25 cellular contexts compared by ENCODE assay signal in the genomic region with DNA sequence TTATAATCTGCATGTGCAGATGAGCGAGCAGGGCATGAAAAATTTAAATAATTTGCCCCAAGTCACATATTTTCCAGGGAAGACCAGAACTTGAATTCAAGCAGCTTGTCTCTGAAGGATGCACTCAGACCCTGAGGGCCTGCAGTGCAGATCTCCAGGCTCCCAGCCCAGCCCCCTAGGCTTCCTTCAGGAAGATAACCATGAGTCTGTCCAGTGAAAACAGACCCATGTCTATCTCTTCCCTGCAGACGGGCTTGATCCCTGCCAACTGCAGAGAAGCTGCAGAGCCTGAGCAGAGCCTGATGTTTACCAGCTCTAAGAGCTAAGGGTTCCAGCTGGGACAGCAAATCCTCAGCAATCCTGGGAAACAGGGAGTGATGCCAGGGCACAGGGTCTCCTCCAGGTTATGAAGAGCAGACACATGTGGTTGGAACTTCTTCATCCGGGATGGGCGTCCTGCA. TPM values are rescaled to one million over a fixed set of nuclear protein-coding genes. Genes with fewer than 3 reads are reported as not detected.
A peak's percentile ranks its signal among the peaks of the same experiment; 100 is the strongest.
DNase-seq lines count a peak whose midpoint lies in the region; ATAC-seq, FAIRE-seq and TF ChIP-seq lines count a peak whose summit lies in the region.
"Had no signal": no experiment of that assay in that cellular context is flagged by ENCODE, and none has a peak within 500 bp of the region (broad histone marks: within the 10 kb centered on the region; RNA-seq: fewer than 3 reads in every experiment).

No MANE protein-coding gene starts in this region.

- no peaks in the 10 kb centered on the region for H3K9me3 ChIP-seq in lower lobe of right lung
- H3K9me3 ChIP-seq: BLaER1, SJCRH30 had no signal

- no peaks in the 10 kb centered on the region for H3K4me1 Mint-ChIP-seq in activated CD4-positive, alpha-beta T cell treated with anti-CD3 and anti-CD28 coated beads for 36 hours

- H3K9me3 Mint-ChIP-seq in activated CD4-positive, alpha-beta T cell treated with anti-CD3 and anti-CD28 coated beads for 36 hours (ENCODE audit: low read depth): no peaks in the 10 kb centered on the region
- H3K9me3 Mint-ChIP-seq: CD4-positive, alpha-beta T cell; GM23338 had no signal

- peaks cover 28% of the 10 kb centered on the region for H3K4me1 ChIP-seq in lower lobe of right lung

- H3K4me3 ChIP-seq in lower lobe of right lung: no peak overlapping the region
- H3K4me3 ChIP-seq: BLaER1, GM23338, SJCRH30 had no signal

- peaks cover 23% of the 10 kb centered on the region for H3K27me3 Mint-ChIP-seq in activated CD4-positive, alpha-beta T cell treated with anti-CD3 and anti-CD28 coated beads for 36 hours

- no peak overlapping the region for H3K4me3 Mint-ChIP-seq in activated CD4-positive, alpha-beta T cell treated with anti-CD3 and anti-CD28 coated beads for 36 hours
- H3K4me3 Mint-ChIP-seq: CD4-positive, alpha-beta T cell; GM23338 had no signal

- H3K27me3 ChIP-seq in lower lobe of right lung (ENCODE audit: low read depth): no peaks in the 10 kb centered on the region
- H3K27me3 ChIP-seq: SJCRH30 had no signal

- no peak for TF ChIP-seq CTCF in lower lobe of right lung (IDR thresholded peaks at IDR 0.05)

- peak overlapping the region; percentile 42 for H3K27ac ChIP-seq in lower lobe of right lung
- H3K27ac ChIP-seq: BLaER1, SJCRH30 had no signal

- POLR2A ChIA-PET in activated CD4-positive, alpha-beta T cell treated with anti-CD3 and anti-CD28 coated beads for 36 hours (lab: Charles Lee): no interaction called here

- no peak for FAIRE-seq in urothelium cell line (lab: Jason Lieb, UNC)

- ATAC-seq in left ventricle myocardium superior (peak; percentile 38), Right ventricle myocardium inferior (no peak), lower lobe of right lung (no peak)
- ATAC-seq in activated CD4-positive, alpha-beta T cell treated with anti-CD3 and anti-CD28 coated beads for 36 hours: no peak
- ATAC-seq: GM23338, Panc1 had no signal

- H3K27ac Mint-ChIP-seq in activated CD4-positive, alpha-beta T cell treated with anti-CD3 and anti-CD28 coated beads for 36 hours: no peak overlapping the region
- H3K27ac Mint-ChIP-seq: CD4-positive, alpha-beta T cell; GM23338 had no signal

- H3K36me3 Mint-ChIP-seq in activated CD4-positive, alpha-beta T cell treated with anti-CD3 and anti-CD28 coated beads for 36 hours (ENCODE audit: low read depth): no peaks in the 10 kb centered on the region

- CTCF ChIA-PET in activated CD4-positive, alpha-beta T cell treated with anti-CD3 and anti-CD28 coated beads for 36 hours (lab: Charles Lee): no interaction called here

- H3K36me3 ChIP-seq in lower lobe of right lung: no peaks in the 10 kb centered on the region
- H3K36me3 ChIP-seq: BLaER1, SJCRH30 had no signal

- intact Hi-C loops in left ventricle myocardium superior (cut with micrococcal nuclease) (loop anchor here (10.0 kb wide), 1 partner anchor 107 kb away; no protein-coding TSS in a partner anchor), Right ventricle myocardium inferior (cut with DNase I) (loop anchor here (2.0 kb wide), 1 partner anchor 23 kb away; no protein-coding TSS in a partner anchor), lower lobe of right lung (cut with DNase I) (no loop called here)
- intact Hi-C loops in activated CD4-positive, alpha-beta T cell treated with anti-CD3 and anti-CD28 coated beads for 36 hours (cut with DNase I, micrococcal nuclease): no loop called here

- DNase-seq in left ventricle myocardium superior (no peak), Right ventricle myocardium inferior (ENCODE audit: missing footprints) (no peak), epidermal melanocyte (ENCODE audit: insufficient read length, low spot score) (peak; percentile 53), lower lobe of right lung (no peak), urothelium cell line (ENCODE audit: low spot score) (no peak)
- DNase-seq in NK-92 treated with Interleukin-12 subunit alpha and Interleukin-12 subunit beta, amount 100 ng/mL, for 24 hours (lab: John Stamatoyannopoulos, UW): no peak
- no peak for DNase-seq in activated CD4-positive, alpha-beta T cell treated with anti-CD3 and anti-CD28 coated beads for 36 hours
- DNase-seq: CD4-positive, alpha-beta T cell; COR-L47; DMS79; HCEC 1CT; KBM-7; NCI-H1105; NCI-H146; NCI-H2081; NCI-H2171; NCI-H345; NCI-H524; NCI-H774; SJCRH30; SW 1271 had no signal

RNA-seq across cellular contexts. Expression of a gene that starts 55.1 kb away (rescaled TPM):
- total RNA-seq in left ventricle myocardium superior (8.8 TPM), Right ventricle myocardium inferior (14.0 TPM), lower lobe of right lung (36.9 TPM)
- under 1 TPM; 0.54 to 0.55 TPM for total RNA-seq in activated CD4-positive, alpha-beta T cell treated with anti-CD3 and anti-CD28 coated beads for 36 hours
- total RNA-seq: A673 had no signal

Comparison
In these comparisons a context has a peak if more than half of its experiments do, and no peak if none do; other contexts are left out.
1. intact Hi-C loops: an anchor here in left ventricle myocardium superior (10.0 kb wide) and Right ventricle myocardium inferior (2.0 kb wide); none called in lower lobe of right lung and activated CD4-positive, alpha-beta T cell treated with anti-CD3 and anti-CD28 coated beads for 36 hours.